15 cellular contexts compared by ENCODE assay signal in the genomic region with DNA sequence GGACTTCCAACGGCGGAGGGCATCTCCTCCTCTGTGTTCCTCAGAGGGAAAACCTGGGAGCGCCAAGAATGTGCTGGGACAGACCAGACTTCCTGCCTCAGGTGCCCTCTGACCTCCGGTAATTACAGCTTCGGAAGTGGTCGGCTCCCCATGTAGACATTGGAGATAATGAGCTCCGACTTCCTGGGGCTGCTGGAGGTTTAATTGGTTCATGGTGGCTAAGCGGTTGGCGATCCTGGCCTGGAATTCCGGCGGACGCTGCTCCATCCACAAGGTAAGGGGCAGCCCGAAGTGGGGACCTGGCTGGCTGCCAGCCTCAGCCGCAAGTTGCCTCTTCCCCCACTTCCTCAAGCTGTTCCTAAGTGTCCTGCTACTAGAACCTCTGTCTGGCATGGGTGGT.
DNase-seq lines count a peak whose midpoint lies in the region; ATAC-seq, FAIRE-seq and TF ChIP-seq lines count a peak whose summit lies in the region.
"Had no signal": no experiment of that assay in that cellular context is flagged by ENCODE, and none has a peak within 500 bp of the region (broad histone marks: within the 10 kb centered on the region; RNA-seq: fewer than 3 reads in every experiment).

No MANE protein-coding gene starts in this region.

- no peak for TF ChIP-seq EP300 in K562 (IDR thresholded peaks at IDR 0.05; ENCODE audit: low read length)

- no peaks in the 10 kb centered on the region for H3K9me3 ChIP-seq in K562 (replicated peaks; ENCODE audit: control insufficient read depth, insufficient read depth, low read depth, low read length)

- no peak overlapping the region for H3K4me3 ChIP-seq in K562

- H3K4me2 ChIP-seq in K562 (ENCODE audit: insufficient read depth, low read length), result no peak overlapping the region; the same call in 1 of the 2 replicates

- no peaks in the 10 kb centered on the region for H3K36me3 ChIP-seq in K562 (ENCODE audit: control insufficient read depth, insufficient read depth, low read length)

- H3K27me3 Mint-ChIP-seq in nephron (ENCODE audit: low read depth), result peaks cover 2% of the 10 kb centered on the region

- H4K20me1 ChIP-seq in K562 (replicated peaks; ENCODE audit: control insufficient read depth, insufficient read depth, low read length), result 0 out of 2 replicates have a peak, but pooled peaks cover under 1% of the 10 kb centered on the region

- no peaks in the 10 kb centered on the region for H3K79me2 ChIP-seq in K562 (ENCODE audit: control insufficient read depth, insufficient read depth, low read length)

- CTCF ChIA-PET in K562 (lab: Yijun Ruan, JAX; ENCODE audit: low intra/inter-chr PET ratio), result no interaction called here

- H3K9me3 Mint-ChIP-seq in nephron, result peaks cover 9% of the 10 kb centered on the region

- TF ChIP-seq POLR2A in K562 (conservative IDR thresholded peaks at IDR 0.05), result no peak

- TF ChIP-seq RAD21 in K562 (CRISPR knock-in tag; conservative IDR thresholded peaks at IDR 0.05 in 1 of 2, IDR thresholded peaks at IDR 0.05 in 1 of 2), result no peak

- intact Hi-C loops in K562 (cut with micrococcal nuclease), result no loop called here

- POLR2A ChIA-PET in K562 (lab: Yijun Ruan, JAX), result interaction anchor here (0.6 to 0.8 kb wide), 3 partner anchors 10 to 27 kb away, joined by 3 to 4 read pairs (median 3); no protein-coding TSS in a partner anchor

- no peak overlapping the region for H3K9ac ChIP-seq in K562 (ENCODE audit: insufficient read depth in 1 of 2, low read depth in 2 of 2, low read length in 2 of 2)

- H3K4me3 Mint-ChIP-seq in nephron, result no peak overlapping the region
- H3K4me3 Mint-ChIP-seq: CD4-positive, CD25-positive, alpha-beta regulatory T cell had no signal

- ATAC-seq in K562 (peak; percentile 69), GM18909 (IDR thresholded peaks at IDR 0.05; ENCODE audit: poor library complexity, unreplicated experiment) (no peak)
- ATAC-seq: Panc1 had no signal

- no peaks in the 10 kb centered on the region for H3K9me1 ChIP-seq in K562 (ENCODE audit: control insufficient read depth, insufficient read depth, low read length)

- TF ChIP-seq CTCF in K562 (IDR thresholded peaks at IDR 0.05 in 2 of 3, conservative IDR thresholded peaks at IDR 0.05 in 1 of 3; ENCODE audit: insufficient read depth in 2 of 3, low read depth in 1 of 3, low read length in 3 of 3) (no peak), nephron (IDR thresholded peaks at IDR 0.05; ENCODE audit: unreplicated experiment in 3 of 3) (no peak)

- H3K27ac ChIP-seq in K562 (ENCODE audit: extremely low read depth, low read depth, low read length), result no peak overlapping the region

- peaks cover 0 to 18% of the 10 kb centered on the region in 2 experiments; a peak in 2 of 5 replicates for H3K27me3 ChIP-seq in K562 (ENCODE audit: control insufficient read depth in 2 of 2, insufficient read depth in 2 of 2, low read length in 2 of 2)

- H3K4me1 Mint-ChIP-seq in nephron, result peaks cover 14% of the 10 kb centered on the region

- no TSS peak for BruUV-seq in K562 (replicated peaks; lab: Mats Ljungman, UMichigan)

- peak overlapping the region; percentile 28; the same call in 1 of the 2 replicates for H2AFZ ChIP-seq in K562 (ENCODE audit: low read depth, low read length)

- FAIRE-seq in K562 (lab: Jason Lieb, UNC) (no peak), GM19239 (lab: Jason Lieb, UNC) (no peak)

- DNase-seq in HT1080 (ENCODE audit: low read depth), result peak; percentile 55
- DNase-seq in NCI-H2227 treated with DMSO at 0.1 percent for 48 hours (lab: John Stamatoyannopoulos, UW), result peak; percentile 59
- DNase-seq in K562 (ENCODE audit: extremely low read depth in 1 of 4, low spot score in 3 of 4), result no peak
- DNase-seq in GM19239 (ENCODE audit: insufficient read length, low spot score), result no peak
- DNase-seq in NK-92 treated with Interleukin-12 subunit alpha and Interleukin-12 subunit beta, amount 100 ng/mL, for 24 hours (lab: John Stamatoyannopoulos, UW), result no peak
- DNase-seq: CD4-positive, CD25-positive, alpha-beta regulatory T cell; EL; NCI-H1092 treated with DMSO at 0.1 percent for 48 hours; NCI-H146; NCI-H2029; NCI-H524 treated with DMSO at 0.1 percent for 48 hours; T-helper 1 cell had no signal

- H3K27ac Mint-ChIP-seq in nephron, result peak overlapping the region; percentile 12 to 51 (median 38)
- H3K27ac Mint-ChIP-seq: CD4-positive, CD25-positive, alpha-beta regulatory T cell had no signal

- peaks cover 4% of the 10 kb centered on the region for H3K36me3 Mint-ChIP-seq in nephron (ENCODE audit: low read depth)
- H3K36me3 Mint-ChIP-seq: CD4-positive, CD25-positive, alpha-beta regulatory T cell had no signal

- 9% methylated on average over 14 of the region's 14 CpGs for WGBS in K562 (ENCODE audit: insufficient coverage, low coverage, missing lambda C conversion rate)

- in situ Hi-C loops in K562 (cut with MboI), result no loop called here

- H3K4me1 ChIP-seq in K562 (replicated peaks in 1 of 2; ENCODE audit: control insufficient read depth in 2 of 2, insufficient read depth in 2 of 2, low read length in 2 of 2), result peaks cover 0 to 4% of the 10 kb centered on the region in 2 experiments; a peak in 2 of 5 replicates

TF ChIP-seq in K562, 482 proteins besides CTCF, POLR2A, EP300 and RAD21 (continues in another document):
- no peak for TF ChIP-seq CBFA2T3 (IDR thresholded peaks at IDR 0.05)
- 0 out of 4 replicates have a peak, but pooled peaks of 1 of the 2 experiments have one; percentile 5 for TF ChIP-seq RCOR1 (IDR thresholded peaks at IDR 0.05; ENCODE audit: borderline replicate concordance in 1 of 2, low read depth in 2 of 2, low read length in 2 of 2)
- peak; percentile 91 for TF ChIP-seq ETV1 (tag; conservative IDR thresholded peaks at IDR 0.05; ENCODE audit: low read depth)
- no peak for TF ChIP-seq NR3C1 (CRISPR knock-in tag; IDR thresholded peaks at IDR 0.05)
- no peak for TF ChIP-seq HIVEP1 (CRISPR knock-in tag; IDR thresholded peaks at IDR 0.05)
- TF ChIP-seq, protein P1, sequence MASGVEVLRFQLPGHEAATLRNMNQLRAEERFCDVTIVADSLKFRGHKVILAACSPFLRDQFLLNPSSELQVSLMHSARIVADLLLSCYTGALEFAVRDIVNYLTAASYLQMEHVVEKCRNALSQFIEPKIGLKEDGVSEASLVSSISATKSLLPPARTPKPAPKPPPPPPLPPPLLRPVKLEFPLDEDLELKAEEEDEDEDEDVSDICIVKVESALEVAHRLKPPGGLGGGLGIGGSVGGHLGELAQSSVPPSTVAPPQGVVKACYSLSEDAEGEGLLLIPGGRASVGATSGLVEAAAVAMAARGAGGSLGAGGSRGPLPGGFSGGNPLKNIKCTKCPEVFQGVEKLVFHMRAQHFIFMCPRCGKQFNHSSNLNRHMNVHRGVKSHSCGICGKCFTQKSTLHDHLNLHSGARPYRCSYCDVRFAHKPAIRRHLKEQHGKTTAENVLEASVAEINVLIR (CRISPR knock-in tag; IDR thresholded peaks at IDR 0.05), result no peak
- TF ChIP-seq ZZZ3 (IDR thresholded peaks at IDR 0.05), result no peak
- peak; percentile 73; the same call in 1 of the 2 replicates for TF ChIP-seq ZNF589 (CRISPR knock-in tag; IDR thresholded peaks at IDR 0.05; ENCODE audit: low read depth)
- TF ChIP-seq ZBTB26 (CRISPR knock-in tag; IDR thresholded peaks at IDR 0.05), result no peak
- TF ChIP-seq SAP30 (IDR thresholded peaks at IDR 0.05; ENCODE audit: borderline replicate concordance, insufficient read depth, low read depth, low read length, poor library complexity, severe bottlenecking), result no peak
- TF ChIP-seq NBN (IDR thresholded peaks at IDR 0.05; ENCODE audit: low read depth), result no peak
- TF ChIP-seq ZNF785 (CRISPR knock-in tag; IDR thresholded peaks at IDR 0.05), result no peak
- TF ChIP-seq ETV6 (IDR thresholded peaks at IDR 0.05; ENCODE audit: borderline replicate concordance in 1 of 2, low read depth in 2 of 2, low read length in 1 of 2), result peak in 1 of 2 experiments; percentile 61; a peak in 2 of 4 replicates
- TF ChIP-seq ETV6 (CRISPR knock-in tag; IDR thresholded peaks at IDR 0.05; ENCODE audit: borderline replicate concordance), result no peak
- no peak for TF ChIP-seq POLR3A (IDR thresholded peaks at IDR 0.05; ENCODE audit: borderline replicate concordance, extremely low read depth, insufficient read depth, insufficient read length)
- TF ChIP-seq, protein P2, sequence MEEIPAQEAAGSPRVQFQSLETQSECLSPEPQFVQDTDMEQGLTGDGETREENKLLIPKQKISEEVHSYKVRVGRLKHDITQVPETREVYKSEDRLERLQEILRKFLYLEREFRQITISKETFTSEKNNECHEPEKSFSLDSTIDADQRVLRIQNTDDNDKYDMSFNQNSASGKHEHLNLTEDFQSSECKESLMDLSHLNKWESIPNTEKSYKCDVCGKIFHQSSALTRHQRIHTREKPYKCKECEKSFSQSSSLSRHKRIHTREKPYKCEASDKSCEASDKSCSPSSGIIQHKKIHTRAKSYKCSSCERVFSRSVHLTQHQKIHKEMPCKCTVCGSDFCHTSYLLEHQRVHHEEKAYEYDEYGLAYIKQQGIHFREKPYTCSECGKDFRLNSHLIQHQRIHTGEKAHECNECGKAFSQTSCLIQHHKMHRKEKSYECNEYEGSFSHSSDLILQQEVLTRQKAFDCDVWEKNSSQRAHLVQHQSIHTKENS (CRISPR knock-in tag; IDR thresholded peaks at IDR 0.05), result no peak
- TF ChIP-seq FOXA3 (CRISPR knock-in tag; conservative IDR thresholded peaks at IDR 0.05 in 1 of 2, IDR thresholded peaks at IDR 0.05 in 1 of 2), result peak in 1 of 2 experiments; percentile 60; a peak in 2 of 4 replicates
- peak; percentile 67 for TF ChIP-seq SMAD4 (CRISPR knock-in tag; conservative IDR thresholded peaks at IDR 0.05)
- peak; percentile 75 for TF ChIP-seq NFIC (IDR thresholded peaks at IDR 0.05)
- TF ChIP-seq ZNF584 (CRISPR knock-in tag; IDR thresholded peaks at IDR 0.05; ENCODE audit: low read depth), result 0 out of 2 replicates have a peak, but pooled peaks have one; percentile 39
- TF ChIP-seq ELF4 (CRISPR knock-in tag; IDR thresholded peaks at IDR 0.05), result no peak
- TF ChIP-seq GABPA (tag; conservative IDR thresholded peaks at IDR 0.05; ENCODE audit: low read depth), result peak; percentile 70
- no peak for TF ChIP-seq MAFK (IDR thresholded peaks at IDR 0.05; ENCODE audit: low read length)

Comparison
In these comparisons a context has a peak if more than half of its experiments do, and no peak if none do; other contexts are left out.
1. DNase-seq: peak in HT1080 (single experiment) and NCI-H2227 treated with DMSO at 0.1 percent for 48 hours (single experiment); none in K562 (0 of 4), GM19239 (single experiment) and NK-92 treated with Interleukin-12 subunit alpha and Interleukin-12 subunit beta, amount 100 ng/mL, for 24 hours (single experiment).